11 cellular contexts compared by ENCODE assay signal in the genomic region with DNA sequence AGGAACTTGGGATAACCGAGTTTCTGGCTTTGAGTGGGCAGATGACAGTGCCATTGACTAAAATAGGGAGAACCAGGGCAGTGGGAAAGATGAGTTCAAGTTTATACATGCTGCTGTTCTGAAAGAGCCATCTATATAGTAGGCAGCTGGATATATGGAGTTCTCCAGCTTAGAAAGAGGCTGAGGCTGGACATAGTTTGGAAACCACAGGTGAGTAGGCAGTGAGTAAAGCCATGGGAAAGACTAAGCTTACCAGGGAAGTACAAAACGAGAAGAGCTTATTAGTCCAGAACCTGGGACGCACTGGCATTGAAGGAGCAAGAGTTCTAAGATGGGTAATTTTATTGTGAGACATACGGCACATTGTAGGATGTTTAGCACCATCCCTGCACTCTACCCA. TPM values are rescaled to one million over a fixed set of nuclear protein-coding genes. Genes with fewer than 3 reads are reported as not detected.
DNase-seq lines count a peak whose midpoint lies in the region; ATAC-seq and TF ChIP-seq lines count a peak whose summit lies in the region.
"Had no signal": no experiment of that assay in that cellular context is flagged by ENCODE, and none has a peak within 500 bp of the region (broad histone marks: within the 10 kb centered on the region; RNA-seq: fewer than 3 reads in every experiment).

No MANE protein-coding gene starts in this region.

- no peak for DNase-seq in activated naive CD8-positive, alpha-beta T cell treated with anti-CD3 and anti-CD28 coated beads, Interleukin-2, amount 50 U/mL, for 24 hours
- no peak for DNase-seq in ascending aorta (ENCODE audit: low spot score in 2 of 2)
- DNase-seq in memory B cell (ENCODE audit: low spot score in 2 of 2), result no peak
- no peak for DNase-seq in type B pancreatic cell (ENCODE audit: extremely low spot score, unreplicated experiment)
- DNase-seq in activated CD4-positive, CD25-positive, alpha-beta regulatory T cell (lab: John Stamatoyannopoulos, UW), result no peak
- no peak for DNase-seq in SW 1271 (lab: John Stamatoyannopoulos, UW)
- DNase-seq in cerebellar cortex (ENCODE audit: low spot score), result no peak
- DNase-seq: NCI-H187 had no signal

- H3K4me3 Mint-ChIP-seq in activated naive CD8-positive, alpha-beta T cell, result no peak overlapping the region
- H3K4me3 Mint-ChIP-seq in activated naive CD8-positive, alpha-beta T cell treated with anti-CD3 and anti-CD28 coated beads, Interleukin-2, amount 50 U/mL, for 24 hours, result no peak overlapping the region
- H3K4me3 Mint-ChIP-seq in memory B cell (no peak overlapping the region), type B pancreatic cell (no peak overlapping the region)
- H3K4me3 Mint-ChIP-seq: B cell had no signal

- H3K36me3 Mint-ChIP-seq in activated naive CD8-positive, alpha-beta T cell, result peaks cover 3% of the 10 kb centered on the region
- peaks cover 3% of the 10 kb centered on the region for H3K36me3 Mint-ChIP-seq in activated naive CD8-positive, alpha-beta T cell treated with anti-CD3 and anti-CD28 coated beads, Interleukin-2, amount 50 U/mL, for 24 hours (ENCODE audit: low read depth)
- no peaks in the 10 kb centered on the region for H3K36me3 Mint-ChIP-seq in memory B cell
- H3K36me3 Mint-ChIP-seq in type B pancreatic cell, result peaks cover 18% of the 10 kb centered on the region

- peak overlapping the region; percentile 57 to 59 for H3K27ac ChIP-seq in ascending aorta
- H3K27ac ChIP-seq: HL-60 had no signal

- peaks cover under 1 to 12% of the 10 kb centered on the region in 2 donors for H3K36me3 ChIP-seq in ascending aorta

- H3K4me3 ChIP-seq in ascending aorta, result no peak overlapping the region

- intact Hi-C loops in ascending aorta (cut with DNase I), result loop anchor here (2.0 to 5.0 kb wide), 2 partner anchors 55 to 110 kb away; a partner anchor contains a TSS

- H3K9me3 ChIP-seq in ascending aorta, result no peaks in the 10 kb centered on the region

- peak overlapping the region; percentile 54 for H3K27ac Mint-ChIP-seq in activated naive CD8-positive, alpha-beta T cell
- H3K27ac Mint-ChIP-seq in activated naive CD8-positive, alpha-beta T cell treated with anti-CD3 and anti-CD28 coated beads, Interleukin-2, amount 50 U/mL, for 24 hours, result no peak overlapping the region
- peak overlapping the region; percentile 68 for H3K27ac Mint-ChIP-seq in memory B cell
- peak overlapping the region; percentile 12 for H3K27ac Mint-ChIP-seq in type B pancreatic cell

- H3K4me1 ChIP-seq in ascending aorta, result peaks cover 0 to 8% of the 10 kb centered on the region in 2 donors

- H3K27me3 ChIP-seq in ascending aorta, result no peaks in the 10 kb centered on the region

- ATAC-seq in activated naive CD8-positive, alpha-beta T cell treated with anti-CD3 and anti-CD28 coated beads, Interleukin-2, amount 50 U/mL, for 24 hours, result no peak
- ATAC-seq in memory B cell (ENCODE audit: low read depth), result no peak

- H3K27me3 Mint-ChIP-seq in activated naive CD8-positive, alpha-beta T cell, result no peaks in the 10 kb centered on the region
- H3K27me3 Mint-ChIP-seq in activated naive CD8-positive, alpha-beta T cell treated with anti-CD3 and anti-CD28 coated beads, Interleukin-2, amount 50 U/mL, for 24 hours, result no peaks in the 10 kb centered on the region
- H3K27me3 Mint-ChIP-seq in memory B cell, result no peaks in the 10 kb centered on the region
- no peaks in the 10 kb centered on the region for H3K27me3 Mint-ChIP-seq in type B pancreatic cell
- H3K27me3 Mint-ChIP-seq: B cell had no signal

- TF ChIP-seq CTCF in ascending aorta (IDR thresholded peaks at IDR 0.05) (no peak), type B pancreatic cell (conservative IDR thresholded peaks at IDR 0.05) (no peak)

- H3K4me1 Mint-ChIP-seq in activated naive CD8-positive, alpha-beta T cell (ENCODE audit: low read depth), result peaks cover 26% of the 10 kb centered on the region
- peaks cover 23% of the 10 kb centered on the region for H3K4me1 Mint-ChIP-seq in activated naive CD8-positive, alpha-beta T cell treated with anti-CD3 and anti-CD28 coated beads, Interleukin-2, amount 50 U/mL, for 24 hours
- H3K4me1 Mint-ChIP-seq in memory B cell, result peaks cover 13% of the 10 kb centered on the region
- H3K4me1 Mint-ChIP-seq in type B pancreatic cell (ENCODE audit: unreplicated experiment), result peaks cover 11% of the 10 kb centered on the region

- H3K9me3 Mint-ChIP-seq in activated naive CD8-positive, alpha-beta T cell (ENCODE audit: low read depth), result no peaks in the 10 kb centered on the region
- H3K9me3 Mint-ChIP-seq in activated naive CD8-positive, alpha-beta T cell treated with anti-CD3 and anti-CD28 coated beads, Interleukin-2, amount 50 U/mL, for 24 hours, result no peaks in the 10 kb centered on the region
- H3K9me3 Mint-ChIP-seq in memory B cell (no peaks in the 10 kb centered on the region), type B pancreatic cell (no peaks in the 10 kb centered on the region)

RNA-seq across cellular contexts. Expression of a gene that starts 54.2 kb away (rescaled TPM):
- total RNA-seq in ascending aorta (16.5 TPM), type B pancreatic cell (ENCODE audit: low replicate concordance) (33.7 and 38.4 TPM in 2 replicates)
